In the genomic region with DNA sequence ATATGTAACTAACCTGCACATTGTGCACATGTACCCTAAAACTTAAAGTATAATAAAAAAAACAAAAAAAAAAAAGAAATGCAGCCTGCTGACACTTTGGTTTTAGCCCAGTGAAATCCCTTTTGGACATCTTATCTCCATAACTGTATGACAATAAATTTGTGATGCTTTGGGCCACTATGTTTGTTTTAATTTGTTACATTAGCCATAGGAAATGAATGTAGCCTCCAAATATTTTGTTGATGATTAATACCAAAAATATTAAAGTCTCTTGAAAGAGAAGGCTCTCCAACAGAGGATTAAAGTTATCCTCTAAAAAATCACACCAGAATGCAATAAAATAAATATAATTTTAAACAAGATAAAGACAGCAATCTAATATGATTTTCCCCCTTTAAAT, we compare ENCODE assay signal across 23 cellular contexts.
DNase-seq lines count a peak whose midpoint lies in the region; ATAC-seq, FAIRE-seq and TF ChIP-seq lines count a peak whose summit lies in the region.
"Had no signal": no experiment of that assay in that cellular context is flagged by ENCODE, and none has a peak within 500 bp of the region (broad histone marks: within the 10 kb centered on the region; RNA-seq: fewer than 3 reads in every experiment).

No MANE protein-coding gene starts in this region.

- H3K9ac ChIP-seq in PC-3 (ENCODE audit: low read length) (no peak overlapping the region), endothelial cell of umbilical vein (replicated peaks; ENCODE audit: extremely low read depth, insufficient read depth, low read length) (no peak overlapping the region), colonic mucosa (ENCODE audit: low read depth in 2 of 2, low read length in 2 of 2) (no peak overlapping the region)

- H3K4me3 ChIP-seq in PC-3 (ENCODE audit: low read length) = no peak overlapping the region
- H3K4me3 ChIP-seq in endothelial cell of umbilical vein (replicated peaks in 1 of 3; ENCODE audit: insufficient read depth in 1 of 3, low read depth in 1 of 3, low read length in 3 of 3) = no peak overlapping the region
- no peak overlapping the region for H3K4me3 ChIP-seq in colonic mucosa
- H3K4me3 ChIP-seq: gastroesophageal sphincter, hepatocyte, ovary, Peyer's patch, tibial nerve had no signal

- FAIRE-seq in endothelial cell of umbilical vein (lab: Jason Lieb, UNC) = no peak
- FAIRE-seq: GM18507 had no signal

- no peaks in the 10 kb centered on the region for H3K79me2 ChIP-seq in PC-3 (ENCODE audit: low read length)
- no peaks in the 10 kb centered on the region for H3K79me2 ChIP-seq in endothelial cell of umbilical vein (ENCODE audit: control insufficient read depth, insufficient read depth, low read length)
- H3K79me2 ChIP-seq: hepatocyte had no signal

- H3K36me3 ChIP-seq in PC-3 (ENCODE audit: low read depth, low read length) (no peaks in the 10 kb centered on the region), endothelial cell of umbilical vein (ENCODE audit: control insufficient read depth in 2 of 2, extremely low read depth in 1 of 2, insufficient read depth in 2 of 2, low read length in 2 of 2) (no peaks in the 10 kb centered on the region), colonic mucosa (no peaks in the 10 kb centered on the region)
- H3K36me3 ChIP-seq: gastroesophageal sphincter, ovary, Peyer's patch, tibial nerve had no signal

- no peak for TF ChIP-seq POLR2A in endothelial cell of umbilical vein (IDR thresholded peaks at IDR 0.05; ENCODE audit: low read depth, low read length)

- peak; percentile 69 for ATAC-seq in PC-3
- no peak for ATAC-seq in GM19463 (IDR thresholded peaks at IDR 0.05; ENCODE audit: unreplicated experiment)
- ATAC-seq: gastroesophageal sphincter; left cardiac atrium; stimulated activated effector memory CD8-positive, alpha-beta T cell treated with anti-CD3 and anti-CD28 coated beads, Interleukin-12 subunit alpha, Interleukin-12 subunit beta, amount 100 ng/mL, for 72 hours had no signal

- H3K4me2 ChIP-seq in PC-3 (ENCODE audit: low read length) (no peak overlapping the region), endothelial cell of umbilical vein (ENCODE audit: insufficient read depth, low read length) (no peak overlapping the region)
- H3K4me2 ChIP-seq: hepatocyte had no signal

- DNase-seq in EH (ENCODE audit: low read depth) (peak; percentile 83), PC-3 (peak; percentile 73), endothelial cell of umbilical vein (ENCODE audit: low read depth, low spot score) (no peak), iris pigment epithelial cell (ENCODE audit: low read depth) (peak; percentile 29), colonic mucosa (no peak), T-helper 1 cell (no peak)
- DNase-seq: activated CD4-positive, alpha-beta T cell treated with anti-CD3 and anti-CD28 coated beads, Interleukin-2, amount 10 ng/mL, durations not matched to agents 7 days and 5 days; amygdala; cortex of kidney; DMS79 treated with DMSO at 0.1 percent for 48 hours; effector memory CD4-positive, alpha-beta T cell; left cardiac atrium; mammary epithelial cell; NCI-H1417 treated with DMSO at 0.1 percent for 48 hours; NCI-H2029 treated with DMSO at 0.1 percent for 48 hours; ovary; Peyer's patch had no signal

- POLR2A ChIA-PET in PC-3 (lab: Charles Lee; ENCODE audit: unreplicated experiment) (no interaction called here), endothelial cell of umbilical vein (lab: Charles Lee) (no interaction called here)

- BruUV-seq in PC-3 (replicated peaks; lab: Mats Ljungman, UMichigan) (no TSS peak), endothelial cell of umbilical vein (replicated peaks; lab: Mats Ljungman, UMichigan) (no TSS peak)

- dilution Hi-C loops in endothelial cell of umbilical vein (cut with MboI; ENCODE audit: extremely low pct_ligation_motif_present, low sequenced_read_pairs) = no loop called here

- CTCF ChIA-PET in PC-3 (lab: Charles Lee) (no interaction called here), endothelial cell of umbilical vein (lab: Charles Lee) (no interaction called here)

- H3F3A ChIP-seq in PC-3 (ENCODE audit: low read length, unreplicated experiment) = no peaks in the 10 kb centered on the region

- H4K20me1 ChIP-seq in PC-3 (ENCODE audit: low read length) = no peaks in the 10 kb centered on the region
- H4K20me1 ChIP-seq in endothelial cell of umbilical vein (replicated peaks; ENCODE audit: control insufficient read depth, extremely low read depth, insufficient read depth, low read length) = no peaks in the 10 kb centered on the region

- intact Hi-C loops in PC-3 (cut with micrococcal nuclease) (no loop called here), endothelial cell of umbilical vein (cut with micrococcal nuclease) (no loop called here), colonic mucosa (cut with DNase I) (no loop called here)

- H3K27me3 ChIP-seq in PC-3 (ENCODE audit: low read length) (no peaks in the 10 kb centered on the region), endothelial cell of umbilical vein (ENCODE audit: control insufficient read depth in 2 of 2, insufficient read depth in 2 of 2, low read length in 2 of 2) (no peaks in the 10 kb centered on the region), colonic mucosa (no peaks in the 10 kb centered on the region)
- H3K27me3 ChIP-seq: gastroesophageal sphincter, hepatocyte, ovary, Peyer's patch, tibial nerve had no signal

- H3K9me3 ChIP-seq in PC-3 (ENCODE audit: low read length) (no peaks in the 10 kb centered on the region), endothelial cell of umbilical vein (replicated peaks; ENCODE audit: control insufficient read depth, insufficient read depth, low read length) (no peaks in the 10 kb centered on the region), colonic mucosa (no peaks in the 10 kb centered on the region)
- H3K9me3 ChIP-seq: gastroesophageal sphincter, ovary, Peyer's patch, tibial nerve had no signal

- TF ChIP-seq CTCF in PC-3 (conservative IDR thresholded peaks at IDR 0.05; ENCODE audit: low read depth, low read length) = no peak
- no peak for TF ChIP-seq CTCF in endothelial cell of umbilical vein (IDR thresholded peaks at IDR 0.05; ENCODE audit: extremely low read depth in 1 of 2, insufficient read depth in 1 of 2, low read depth in 1 of 2, low read length in 2 of 2)
- no peak for TF ChIP-seq CTCF in colonic mucosa (IDR thresholded peaks at IDR 0.05)

- H3K9me2 ChIP-seq in PC-3 (replicated peaks; ENCODE audit: low read length) = no peaks in the 10 kb centered on the region

- H2AFZ ChIP-seq in PC-3 (ENCODE audit: low read length) (no peak overlapping the region), endothelial cell of umbilical vein (ENCODE audit: low read depth, low read length) (no peak overlapping the region)
- H2AFZ ChIP-seq: hepatocyte had no signal

- no peak overlapping the region for H3K27ac ChIP-seq in PC-3 (ENCODE audit: low read length)
- H3K27ac ChIP-seq in endothelial cell of umbilical vein (ENCODE audit: insufficient read depth, low read depth, low read length) = no peak overlapping the region
- H3K27ac ChIP-seq in colonic mucosa = no peak overlapping the region
- H3K27ac ChIP-seq: gastroesophageal sphincter, hepatocyte, ovary, Peyer's patch, tibial nerve had no signal

- no peaks in the 10 kb centered on the region for H3K9me1 ChIP-seq in endothelial cell of umbilical vein (replicated peaks; ENCODE audit: control insufficient read depth, extremely low read depth, insufficient read depth, low read length)

- H3K4me1 ChIP-seq in PC-3 (ENCODE audit: insufficient read depth, low read length) (0 out of 2 replicates have a peak, but pooled peaks cover 6% of the 10 kb centered on the region), endothelial cell of umbilical vein (ENCODE audit: control insufficient read depth, extremely low read depth, insufficient read depth, low read length) (peaks cover 4% of the 10 kb centered on the region), colonic mucosa (no peaks in the 10 kb centered on the region)
- H3K4me1 ChIP-seq: gastroesophageal sphincter, Peyer's patch, tibial nerve had no signal

TF ChIP-seq in endothelial cell of umbilical vein, 7 proteins besides CTCF, POLR2A, EP300 and RAD21:
- TF ChIP-seq MYC (IDR thresholded peaks at IDR 0.05; ENCODE audit: low read depth, low read length) (no peak), EZH2 (IDR thresholded peaks at IDR 0.05; ENCODE audit: borderline replicate concordance, low read depth, low read length, severe bottlenecking) (no peak), JUN (IDR thresholded peaks at IDR 0.05; ENCODE audit: borderline replicate concordance, insufficient read depth, insufficient read length, low read depth) (peak; percentile 4), FOS (IDR thresholded peaks at IDR 0.05; ENCODE audit: borderline replicate concordance, insufficient read depth, low read length) (peak; percentile 9), POLR2AphosphoS5 (IDR thresholded peaks at IDR 0.05; ENCODE audit: insufficient read depth, low read depth, low read length) (no peak)

Comparison
In these comparisons a context has a peak if more than half of its experiments do, and no peak if none do; other contexts are left out.
1. DNase-seq: peak in EH (single experiment), PC-3 (single experiment) and iris pigment epithelial cell (single experiment); none in endothelial cell of umbilical vein (single experiment), colonic mucosa (single experiment) and T-helper 1 cell (0 of 5).